Comparison of ENCODE assay signal across 1 cellular context in genomic region chr2:134120718-134121630, GRCh38.
TF ChIP-seq lines count a peak whose summit lies in the region.

No MANE protein-coding gene starts in this region.

TF ChIP-seq in HepG2, 621 proteins besides CTCF, POLR2A, EP300 and RAD21 (continued from another document and continues in another):
- peak; percentile 81; the same call in 1 of the 2 replicates for TF ChIP-seq ZNF333 (CRISPR knock-in tag; IDR thresholded peaks at IDR 0.05; ENCODE audit: borderline replicate concordance)
- no peak for TF ChIP-seq SNAPC5 (CRISPR knock-in tag; IDR thresholded peaks at IDR 0.05; ENCODE audit: borderline replicate concordance)
- TF ChIP-seq ZNF207 (IDR thresholded peaks at IDR 0.05; ENCODE audit: borderline replicate concordance) = no peak
- no peak for TF ChIP-seq CCAR2 (optimal IDR thresholded peaks at IDR 0.05; ENCODE audit: low read depth, low read length)
- TF ChIP-seq KDM2A (CRISPR knock-in tag; IDR thresholded peaks at IDR 0.05; ENCODE audit: borderline replicate concordance, low read depth) = peak; percentile 82; the same call in 1 of the 2 replicates
- TF ChIP-seq TAF15 (IDR thresholded peaks at IDR 0.05; ENCODE audit: low read depth, low read length, poor library complexity, severe bottlenecking) = peak; percentile 42
- no peak for TF ChIP-seq TEAD2 (CRISPR knock-in tag; IDR thresholded peaks at IDR 0.05)
- no peak for TF ChIP-seq AHR (CRISPR knock-in tag; IDR thresholded peaks at IDR 0.05)
- 0 out of 2 replicates have a peak, but pooled peaks have one; percentile 3 for TF ChIP-seq CBX5 (CRISPR knock-in tag; IDR thresholded peaks at IDR 0.05; ENCODE audit: borderline replicate concordance)
- TF ChIP-seq FOXO4 (CRISPR knock-in tag; conservative IDR thresholded peaks at IDR 0.05) = 0 out of 2 replicates have a peak, but pooled peaks have one; percentile 94
- TF ChIP-seq MXD4 (CRISPR knock-in tag; IDR thresholded peaks at IDR 0.05) = peak; percentile 66; the same call in 1 of the 2 replicates
- TF ChIP-seq ZNF614 (CRISPR knock-in tag; IDR thresholded peaks at IDR 0.05; ENCODE audit: borderline replicate concordance) = peak; percentile 62; the same call in 1 of the 2 replicates
- TF ChIP-seq ZNF780A (CRISPR knock-in tag; IDR thresholded peaks at IDR 0.05) = no peak
- TF ChIP-seq SRSF4 (IDR thresholded peaks at IDR 0.05; ENCODE audit: low read depth, low read length, poor library complexity, severe bottlenecking) = no peak
- TF ChIP-seq POLR2AphosphoS5 (IDR thresholded peaks at IDR 0.05; ENCODE audit: low read depth, low read length) = no peak; the same call in 1 of the 2 replicates
- TF ChIP-seq HMGA1 (CRISPR knock-in tag; conservative IDR thresholded peaks at IDR 0.05) = no peak
- TF ChIP-seq ZNF557 (CRISPR knock-in tag; IDR thresholded peaks at IDR 0.05) = no peak
- TF ChIP-seq, protein P1, sequence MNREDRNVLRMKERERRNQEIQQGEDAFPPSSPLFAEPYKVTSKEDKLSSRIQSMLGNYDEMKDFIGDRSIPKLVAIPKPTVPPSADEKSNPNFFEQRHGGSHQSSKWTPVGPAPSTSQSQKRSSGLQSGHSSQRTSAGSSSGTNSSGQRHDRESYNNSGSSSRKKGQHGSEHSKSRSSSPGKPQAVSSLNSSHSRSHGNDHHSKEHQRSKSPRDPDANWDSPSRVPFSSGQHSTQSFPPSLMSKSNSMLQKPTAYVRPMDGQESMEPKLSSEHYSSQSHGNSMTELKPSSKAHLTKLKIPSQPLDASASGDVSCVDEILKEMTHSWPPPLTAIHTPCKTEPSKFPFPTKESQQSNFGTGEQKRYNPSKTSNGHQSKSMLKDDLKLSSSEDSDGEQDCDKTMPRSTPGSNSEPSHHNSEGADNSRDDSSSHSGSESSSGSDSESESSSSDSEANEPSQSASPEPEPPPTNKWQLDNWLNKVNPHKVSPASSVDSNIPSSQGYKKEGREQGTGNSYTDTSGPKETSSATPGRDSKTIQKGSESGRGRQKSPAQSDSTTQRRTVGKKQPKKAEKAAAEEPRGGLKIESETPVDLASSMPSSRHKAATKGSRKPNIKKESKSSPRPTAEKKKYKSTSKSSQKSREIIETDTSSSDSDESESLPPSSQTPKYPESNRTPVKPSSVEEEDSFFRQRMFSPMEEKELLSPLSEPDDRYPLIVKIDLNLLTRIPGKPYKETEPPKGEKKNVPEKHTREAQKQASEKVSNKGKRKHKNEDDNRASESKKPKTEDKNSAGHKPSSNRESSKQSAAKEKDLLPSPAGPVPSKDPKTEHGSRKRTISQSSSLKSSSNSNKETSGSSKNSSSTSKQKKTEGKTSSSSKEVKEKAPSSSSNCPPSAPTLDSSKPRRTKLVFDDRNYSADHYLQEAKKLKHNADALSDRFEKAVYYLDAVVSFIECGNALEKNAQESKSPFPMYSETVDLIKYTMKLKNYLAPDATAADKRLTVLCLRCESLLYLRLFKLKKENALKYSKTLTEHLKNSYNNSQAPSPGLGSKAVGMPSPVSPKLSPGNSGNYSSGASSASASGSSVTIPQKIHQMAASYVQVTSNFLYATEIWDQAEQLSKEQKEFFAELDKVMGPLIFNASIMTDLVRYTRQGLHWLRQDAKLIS (CRISPR knock-in tag; IDR thresholded peaks at IDR 0.05) = no peak; the same call in 1 of the 2 replicates
- TF ChIP-seq RXRA (CRISPR knock-in tag; IDR thresholded peaks at IDR 0.05) = peak; percentile 52; the same call in 1 of the 2 replicates
- no peak for TF ChIP-seq ZBTB1 (CRISPR knock-in tag; IDR thresholded peaks at IDR 0.05; ENCODE audit: borderline replicate concordance)
- TF ChIP-seq PAX8 (CRISPR knock-in tag; IDR thresholded peaks at IDR 0.05; ENCODE audit: borderline replicate concordance) = no peak; the same call in 1 of the 2 replicates
- no peak for TF ChIP-seq ZNF839 (CRISPR knock-in tag; IDR thresholded peaks at IDR 0.05; ENCODE audit: borderline replicate concordance)
- peak; percentile 42 for TF ChIP-seq ISL2 (CRISPR knock-in tag; IDR thresholded peaks at IDR 0.05)
- TF ChIP-seq ZNF772 (CRISPR knock-in tag; IDR thresholded peaks at IDR 0.05) = no peak
- TF ChIP-seq, protein P2, sequence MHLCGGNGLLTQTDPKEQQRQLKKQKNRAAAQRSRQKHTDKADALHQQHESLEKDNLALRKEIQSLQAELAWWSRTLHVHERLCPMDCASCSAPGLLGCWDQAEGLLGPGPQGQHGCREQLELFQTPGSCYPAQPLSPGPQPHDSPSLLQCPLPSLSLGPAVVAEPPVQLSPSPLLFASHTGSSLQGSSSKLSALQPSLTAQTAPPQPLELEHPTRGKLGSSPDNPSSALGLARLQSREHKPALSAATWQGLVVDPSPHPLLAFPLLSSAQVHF (CRISPR knock-in tag; IDR thresholded peaks at IDR 0.05) = 0 out of 2 replicates have a peak, but pooled peaks have one; percentile 3
- no peak for TF ChIP-seq ZNF713 (CRISPR knock-in tag; IDR thresholded peaks at IDR 0.05)
- peak; percentile 56; the same call in 1 of the 2 replicates for TF ChIP-seq ZNF788 (CRISPR knock-in tag; IDR thresholded peaks at IDR 0.05; ENCODE audit: borderline replicate concordance)
- no peak for TF ChIP-seq ZNF616 (CRISPR knock-in tag; IDR thresholded peaks at IDR 0.05; ENCODE audit: low read depth)
- TF ChIP-seq ZNF619 (CRISPR knock-in tag; IDR thresholded peaks at IDR 0.05) = peak; percentile 88; the same call in 1 of the 2 replicates
- peak; percentile 48; the same call in 1 of the 2 replicates for TF ChIP-seq ZNF782 (CRISPR knock-in tag; IDR thresholded peaks at IDR 0.05; ENCODE audit: borderline replicate concordance)
- TF ChIP-seq, protein P3, sequence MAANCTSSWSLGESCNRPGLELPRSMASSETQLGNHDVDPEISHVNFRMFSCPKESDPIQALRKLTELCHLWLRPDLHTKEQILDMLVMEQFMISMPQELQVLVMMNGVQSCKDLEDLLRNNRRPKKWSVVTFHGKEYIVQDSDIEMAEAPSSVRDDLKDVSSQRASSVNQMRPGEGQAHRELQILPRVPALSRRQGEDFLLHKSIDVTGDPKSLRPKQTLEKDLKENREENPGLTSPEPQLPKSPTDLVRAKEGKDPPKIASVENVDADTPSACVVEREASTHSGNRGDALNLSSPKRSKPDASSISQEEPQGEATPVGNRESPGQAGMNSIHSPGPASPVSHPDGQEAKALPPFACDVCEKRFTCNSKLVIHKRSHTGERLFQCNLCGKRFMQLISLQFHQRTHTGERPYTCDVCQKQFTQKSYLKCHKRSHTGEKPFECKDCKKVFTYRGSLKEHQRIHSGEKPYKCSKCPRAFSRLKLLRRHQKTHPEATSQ (CRISPR knock-in tag; IDR thresholded peaks at IDR 0.05; ENCODE audit: borderline replicate concordance) = 0 out of 2 replicates have a peak, but pooled peaks have one; percentile 62
- TF ChIP-seq ZNF770 (CRISPR knock-in tag; IDR thresholded peaks at IDR 0.05) = no peak
- no peak for TF ChIP-seq ZBTB42 (CRISPR knock-in tag; IDR thresholded peaks at IDR 0.05)
- TF ChIP-seq HMG20A (CRISPR knock-in tag; IDR thresholded peaks at IDR 0.05; ENCODE audit: borderline replicate concordance) = no peak
- peak; percentile 8; the same call in 1 of the 2 replicates for TF ChIP-seq MEIS2 (CRISPR knock-in tag; IDR thresholded peaks at IDR 0.05)
- no peak for TF ChIP-seq FOSL1 (CRISPR knock-in tag; IDR thresholded peaks at IDR 0.05; ENCODE audit: borderline replicate concordance)
- TF ChIP-seq ZNF225 (CRISPR knock-in tag; IDR thresholded peaks at IDR 0.05) = no peak; the same call in 1 of the 2 replicates
- no peak for TF ChIP-seq ZNF598 (CRISPR knock-in tag; IDR thresholded peaks at IDR 0.05; ENCODE audit: borderline replicate concordance)
- TF ChIP-seq, protein P4, sequence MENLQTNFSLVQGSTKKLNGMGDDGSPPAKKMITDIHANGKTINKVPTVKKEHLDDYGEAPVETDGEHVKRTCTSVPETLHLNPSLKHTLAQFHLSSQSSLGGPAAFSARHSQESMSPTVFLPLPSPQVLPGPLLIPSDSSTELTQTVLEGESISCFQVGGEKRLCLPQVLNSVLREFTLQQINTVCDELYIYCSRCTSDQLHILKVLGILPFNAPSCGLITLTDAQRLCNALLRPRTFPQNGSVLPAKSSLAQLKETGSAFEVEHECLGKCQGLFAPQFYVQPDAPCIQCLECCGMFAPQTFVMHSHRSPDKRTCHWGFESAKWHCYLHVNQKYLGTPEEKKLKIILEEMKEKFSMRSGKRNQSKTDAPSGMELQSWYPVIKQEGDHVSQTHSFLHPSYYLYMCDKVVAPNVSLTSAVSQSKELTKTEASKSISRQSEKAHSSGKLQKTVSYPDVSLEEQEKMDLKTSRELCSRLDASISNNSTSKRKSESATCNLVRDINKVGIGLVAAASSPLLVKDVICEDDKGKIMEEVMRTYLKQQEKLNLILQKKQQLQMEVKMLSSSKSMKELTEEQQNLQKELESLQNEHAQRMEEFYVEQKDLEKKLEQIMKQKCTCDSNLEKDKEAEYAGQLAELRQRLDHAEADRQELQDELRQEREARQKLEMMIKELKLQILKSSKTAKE (CRISPR knock-in tag; IDR thresholded peaks at IDR 0.05; ENCODE audit: borderline replicate concordance) = no peak
- no peak for TF ChIP-seq NFRKB (IDR thresholded peaks at IDR 0.05)
- no peak for TF ChIP-seq ZNF329 (CRISPR knock-in tag; IDR thresholded peaks at IDR 0.05; ENCODE audit: low read depth)
- TF ChIP-seq DPF2 (CRISPR knock-in tag; IDR thresholded peaks at IDR 0.05; ENCODE audit: borderline replicate concordance, low read depth) = no peak
- TF ChIP-seq HOXD1 (CRISPR knock-in tag; IDR thresholded peaks at IDR 0.05) = peak; percentile 31; the same call in 1 of the 2 replicates
- no peak for TF ChIP-seq GTF3A (CRISPR knock-in tag; conservative IDR thresholded peaks at IDR 0.05)
- no peak for TF ChIP-seq LRRFIP1 (CRISPR knock-in tag; conservative IDR thresholded peaks at IDR 0.05)
- TF ChIP-seq WIZ (CRISPR knock-in tag; IDR thresholded peaks at IDR 0.05) = no peak
- TF ChIP-seq ZNF513 (CRISPR knock-in tag; conservative IDR thresholded peaks at IDR 0.05) = no peak
- 0 out of 2 replicates have a peak, but pooled peaks have one; percentile 42 for TF ChIP-seq ZBTB43 (CRISPR knock-in tag; conservative IDR thresholded peaks at IDR 0.05)
